8 cellular contexts compared by ENCODE assay signal in genomic region chr2:10080536-10081304, GRCh38. TPM values are rescaled to one million over a fixed set of nuclear protein-coding genes. Genes with fewer than 3 reads are reported as not detected.
DNase-seq lines count a peak whose midpoint lies in the region; ATAC-seq and TF ChIP-seq lines count a peak whose summit lies in the region.

No MANE protein-coding gene starts in this region.

- DNase-seq in T-cell (peak in 13 of 34 experiments; percentile 3 to 32 (median 21)), heart right ventricle (no peak), DMS114 treated with DMSO at 0.1 percent for 48 hours (lab: John Stamatoyannopoulos, UW; ENCODE audit: unreplicated experiment) (no peak), OCI-M2 (lab: John Stamatoyannopoulos, UW; ENCODE audit: unreplicated experiment) (no peak), KG1 (lab: John Stamatoyannopoulos, UW) (no peak)
- DNase-seq in stimulated activated effector memory CD8-positive, alpha-beta T cell treated with anti-CD3 and anti-CD28 coated beads, Interleukin-12 subunit alpha, Interleukin-12 subunit beta, amount 100 ng/mL, for 72 hours (ENCODE audit: low spot score in 2 of 2): peak in 1 of 2 donors; percentile 63

- POLR2A ChIA-PET in T-cell (lab: Charles Lee): no interaction called here

- peak overlapping the region in 1 of 2 donors; percentile 15 for H3K27ac Mint-ChIP-seq in T-cell
- no peak overlapping the region for H3K27ac Mint-ChIP-seq in stimulated activated effector memory CD8-positive, alpha-beta T cell treated with anti-CD3 and anti-CD28 coated beads, Interleukin-12 subunit alpha, Interleukin-12 subunit beta, amount 100 ng/mL, for 72 hours

- ATAC-seq in GM21737 (IDR thresholded peaks at IDR 0.05; ENCODE audit: unreplicated experiment) (peak; percentile 27), T-cell (replicated peaks in 1 of 4) (peak in 2 of 4 experiments; percentile 33 to 69), heart right ventricle (peak in 2 of 8 donors; percentile 10 to 11)
- ATAC-seq in stimulated activated effector memory CD8-positive, alpha-beta T cell treated with anti-CD3 and anti-CD28 coated beads, Interleukin-12 subunit alpha, Interleukin-12 subunit beta, amount 100 ng/mL, for 72 hours: peak; percentile 34

- H3K79me2 ChIP-seq in DOHH2 (ENCODE audit: control insufficient read depth, low read length): no peaks in the 10 kb centered on the region

- peak overlapping the region; percentile 56 to 69 (median 67) for H3K4me3 Mint-ChIP-seq in T-cell
- peak overlapping the region; percentile 64 for H3K4me3 Mint-ChIP-seq in stimulated activated effector memory CD8-positive, alpha-beta T cell treated with anti-CD3 and anti-CD28 coated beads, Interleukin-12 subunit alpha, Interleukin-12 subunit beta, amount 100 ng/mL, for 72 hours

- H4K20me1 ChIP-seq in DOHH2 (ENCODE audit: control insufficient read depth, insufficient read depth, low read depth, low read length): no peaks in the 10 kb centered on the region

- H3K4me1 Mint-ChIP-seq in T-cell: peaks cover 13 to 18% (median 14%) of the 10 kb centered on the region in 3 donors
- peaks cover 22% of the 10 kb centered on the region for H3K4me1 Mint-ChIP-seq in stimulated activated effector memory CD8-positive, alpha-beta T cell treated with anti-CD3 and anti-CD28 coated beads, Interleukin-12 subunit alpha, Interleukin-12 subunit beta, amount 100 ng/mL, for 72 hours

- peaks cover 21% of the 10 kb centered on the region for H3K27me3 ChIP-seq in DOHH2 (ENCODE audit: control insufficient read depth, low read length)
- H3K27me3 ChIP-seq in heart right ventricle: peaks cover 0 to 96% (median 51%) of the 10 kb centered on the region in 7 donors

- CTCF ChIA-PET in T-cell (lab: Charles Lee): interaction anchor here (0.6 to 1.4 kb wide), 5 partner anchors 8 to 1901 kb away, joined by 3 to 8 read pairs (median 4); no protein-coding TSS in a partner anchor

- H3K9me3 Mint-ChIP-seq in T-cell: no peaks in the 10 kb centered on the region
- no peaks in the 10 kb centered on the region for H3K9me3 Mint-ChIP-seq in stimulated activated effector memory CD8-positive, alpha-beta T cell treated with anti-CD3 and anti-CD28 coated beads, Interleukin-12 subunit alpha, Interleukin-12 subunit beta, amount 100 ng/mL, for 72 hours

- no peaks in the 10 kb centered on the region for H3K9me2 ChIP-seq in DOHH2 (replicated peaks; ENCODE audit: control insufficient read depth, low read length)

- H3K27me3 Mint-ChIP-seq in T-cell: peaks cover 64 to 81% of the 10 kb centered on the region in 2 donors

- H3F3A ChIP-seq in DOHH2 (ENCODE audit: control insufficient read depth, insufficient read depth): peaks cover 33% of the 10 kb centered on the region

- H3K36me3 Mint-ChIP-seq in T-cell: no peaks in the 10 kb centered on the region
- no peaks in the 10 kb centered on the region for H3K36me3 Mint-ChIP-seq in stimulated activated effector memory CD8-positive, alpha-beta T cell treated with anti-CD3 and anti-CD28 coated beads, Interleukin-12 subunit alpha, Interleukin-12 subunit beta, amount 100 ng/mL, for 72 hours

- H3K36me3 ChIP-seq in DOHH2 (ENCODE audit: control insufficient read depth, low read length) (no peaks in the 10 kb centered on the region), heart right ventricle (no peaks in the 10 kb centered on the region)

- intact Hi-C loops in heart right ventricle (cut with DNase I): no loop called here

- H3K9me3 ChIP-seq in DOHH2 (ENCODE audit: control insufficient read depth, insufficient read depth, low read length) (no peaks in the 10 kb centered on the region), heart right ventricle (no peaks in the 10 kb centered on the region)

- H3K27ac ChIP-seq in DOHH2 (ENCODE audit: low read depth, low read length) (peak overlapping the region; percentile 97), heart right ventricle (peak overlapping the region in 5 of 10 donors; percentile 21 to 69 (median 62))

- TF ChIP-seq CTCF in DOHH2 (IDR thresholded peaks at IDR 0.05; ENCODE audit: low read depth, low read length, poor library complexity, severe bottlenecking): peak; percentile 16
- TF ChIP-seq CTCF in heart right ventricle (IDR thresholded peaks at IDR 0.05): no peak

- WGBS in heart right ventricle, 2 donors: 8 to 11% methylated on average over 36 to 45 of the region's 45 CpGs

- H3K4me1 ChIP-seq in DOHH2 (ENCODE audit: control insufficient read depth, low read length) (peaks cover 68% of the 10 kb centered on the region), heart right ventricle (peaks cover 5 to 34% (median 21%) of the 10 kb centered on the region in 9 donors)

- peak overlapping the region; percentile 72 for H3K4me3 ChIP-seq in DOHH2 (ENCODE audit: low read length)
- H3K4me3 ChIP-seq in heart right ventricle: peak overlapping the region in 9 of 10 donors; percentile 33 to 64 (median 50)

- peak overlapping the region; percentile 90 for H3K4me2 ChIP-seq in DOHH2 (ENCODE audit: low read length)

RNA-seq across cellular contexts. Expression of gene CYS1, which starts 0.5 kb away (rescaled TPM):
- total RNA-seq in T-cell (not detected), heart right ventricle (1 to 10 TPM in 9 of 10 donors, under 1 TPM in 1; 0.77 to 7.2 (median 4.2) TPM)
- 1 to 10 TPM in 1 of 2 donors, under 1 TPM in 1; 0.38 to 1.2 TPM for polyA plus RNA-seq in heart right ventricle

RNA-seq across cellular contexts. Expression of gene KLF11, which starts 37.4 kb away (rescaled TPM):
- total RNA-seq in T-cell (10 to 100 TPM in 3 of 5 donors, 1 to 10 TPM in 2; 6.8 to 36.3 (median 10.3) TPM), heart right ventricle (10 to 100 TPM; 13.3 to 33.7 (median 20.0) TPM)
- polyA plus RNA-seq in heart right ventricle: 1 to 10 TPM; 6.1 to 7.2 TPM

RNA-seq across cellular contexts. Expression of gene RRM2, which starts 41.8 kb away (rescaled TPM):
- total RNA-seq in T-cell: 10 to 100 TPM in 1 of 5 donors, 1 to 10 TPM in 4; 2.6 to 10.4 (median 3.0) TPM
- total RNA-seq in heart right ventricle: 10 to 100 TPM in 1 of 10 donors, 1 to 10 TPM in 5, under 1 TPM in 4; 0.08 to 18.7 (median 1.3) TPM
- polyA plus RNA-seq in heart right ventricle: under 1 TPM; 0.22 to 0.28 TPM
